Comparison of ENCODE assay signal across 8 cellular contexts in genomic region chr12:113103756-113104450, GRCh38. TPM values are rescaled to one million over a fixed set of nuclear protein-coding genes. Genes with fewer than 3 reads are reported as not detected.
A peak's percentile ranks its signal among the peaks of the same experiment; 100 is the strongest.
DNase-seq lines count a peak whose midpoint lies in the region; ATAC-seq and TF ChIP-seq lines count a peak whose summit lies in the region.

No MANE protein-coding gene starts in this region.

- intact Hi-C loops in right lobe of liver (cut with DNase I): no loop called here
- intact Hi-C loops in stomach (cut with DNase I; ENCODE audit: low total_unique reads): no loop called here
- intact Hi-C loops in vagina (cut with DNase I): no loop called here

- TF ChIP-seq POLR2A in right lobe of liver (IDR thresholded peaks at IDR 0.05) (no peak), stomach (IDR thresholded peaks at IDR 0.05) (no peak), vagina (IDR thresholded peaks at IDR 0.05) (no peak)

- TF ChIP-seq EP300 in stomach (IDR thresholded peaks at IDR 0.05): no peak

- 20% methylated on average over 3 of the region's 43 CpGs for WGBS in right lobe of liver (ENCODE audit: insufficient coverage, low coverage, low lambda C conversion rate, missing lambda C conversion rate)
- WGBS in stomach, 5 donors: 8 to 22% (median 15%) methylated on average over 27 to 43 of the region's 43 CpGs

- H3K27me3 ChIP-seq in right lobe of liver: no peaks in the 10 kb centered on the region
- peaks cover 0 to 51% (median 6%) of the 10 kb centered on the region in 3 donors for H3K27me3 ChIP-seq in stomach
- no peaks in the 10 kb centered on the region for H3K27me3 ChIP-seq in vagina

- H3K4me1 ChIP-seq in right lobe of liver (peaks cover 0 to under 1% (median 0%) of the 10 kb centered on the region in 4 donors), stomach (peaks cover 0 to 9% (median 7%) of the 10 kb centered on the region in 4 donors), vagina (peaks cover 6% of the 10 kb centered on the region)

- H3K27ac ChIP-seq in right lobe of liver (no peak overlapping the region), stomach (no peak overlapping the region), vagina (no peak overlapping the region)

- H3K9me3 ChIP-seq in right lobe of liver: no peaks in the 10 kb centered on the region
- H3K9me3 ChIP-seq in stomach: no peaks in the 10 kb centered on the region
- no peaks in the 10 kb centered on the region for H3K9me3 ChIP-seq in vagina

- DNase-seq in DMS 273 (lab: John Stamatoyannopoulos, UW; ENCODE audit: unreplicated experiment) (peak; percentile 35), DMS 273 treated with DMSO at 0.1 percent for 48 hours (lab: John Stamatoyannopoulos, UW) (no peak), right lobe of liver (no peak), stomach (peak; percentile 36), vagina (ENCODE audit: extremely low spot score in 2 of 2) (no peak)
- peak; percentile 87 for DNase-seq in activated effector memory CD4-positive, alpha-beta T cell treated with anti-CD3 and anti-CD28 coated beads, Interleukin-2, amount 50 U/mL, for 16 hours

- H3K36me3 ChIP-seq in right lobe of liver: no peaks in the 10 kb centered on the region
- H3K36me3 ChIP-seq in stomach: peaks cover 0 to 13% (median 2%) of the 10 kb centered on the region in 4 donors
- no peaks in the 10 kb centered on the region for H3K36me3 ChIP-seq in vagina

- H3K4me3 ChIP-seq in right lobe of liver: no peak overlapping the region
- H3K4me3 ChIP-seq in stomach: peak overlapping the region; percentile 19 to 23 (median 21)
- no peak overlapping the region for H3K4me3 ChIP-seq in vagina

- TF ChIP-seq CTCF in right lobe of liver (IDR thresholded peaks at IDR 0.05): no peak
- TF ChIP-seq CTCF in stomach (IDR thresholded peaks at IDR 0.05): no peak
- TF ChIP-seq CTCF in vagina (IDR thresholded peaks at IDR 0.05): no peak

- peak; percentile 47 to 63 (median 60) for ATAC-seq in right lobe of liver
- no peak for ATAC-seq in GM21786 (IDR thresholded peaks at IDR 0.05; ENCODE audit: unreplicated experiment)
- ATAC-seq in HG03442 (IDR thresholded peaks at IDR 0.05; ENCODE audit: unreplicated experiment): no peak

RNA-seq across cellular contexts. Expression of gene RASAL1, which starts 31.7 kb away (rescaled TPM):
- under 1 TPM in 4 of 6 experiments, not detected in 2; 0.10 to 0.24 (median 0.15) TPM for total RNA-seq in right lobe of liver
- 10 to 100 TPM in 3 of 5 donors, 1 to 10 TPM in 2; 8.8 to 62.0 (median 47.3) TPM for total RNA-seq in stomach
- polyA plus RNA-seq in stomach: 10 to 100 TPM in 2 of 3 donors, 1 to 10 TPM in 1; 3.0 to 28.9 (median 18.8) TPM
- 11.0 TPM for total RNA-seq in vagina

RNA-seq across cellular contexts. Expression of gene CFAP73, which starts 45.6 kb away (rescaled TPM):
- total RNA-seq in right lobe of liver (under 1 TPM in 1 of 6 experiments, not detected in 5; 0.15 TPM), stomach (1 to 10 TPM in 1 of 5 donors, not detected in 4; 5.7 TPM), vagina (not detected)
- 1 to 10 TPM in 1 of 3 donors, under 1 TPM in 2; 0.44 to 2.6 (median 0.70) TPM for polyA plus RNA-seq in stomach

RNA-seq across cellular contexts. Expression of gene DTX1, which starts 47.4 kb away (rescaled TPM):
- 10 to 100 TPM in 5 of 6 experiments, 1 to 10 TPM in 1; 1.4 to 51.2 (median 20.0) TPM for total RNA-seq in right lobe of liver
- 1 to 10 TPM in 4 of 5 donors, under 1 TPM in 1; 0.43 to 6.2 (median 2.7) TPM for total RNA-seq in stomach
- 1 to 10 TPM; 1.0 to 1.5 (median 1.1) TPM for polyA plus RNA-seq in stomach
- 8.3 TPM for total RNA-seq in vagina

Comparison
In these comparisons a context has a peak if more than half of its experiments do, and no peak if none do; other contexts are left out.
1. DNase-seq: peak in DMS 273 (single experiment), activated effector memory CD4-positive, alpha-beta T cell treated with anti-CD3 and anti-CD28 coated beads, Interleukin-2, amount 50 U/mL, for 16 hours (single experiment) and stomach (single experiment); none in DMS 273 treated with DMSO at 0.1 percent for 48 hours (single experiment), right lobe of liver (0 of 3) and vagina (0 of 2).
2. ATAC-seq: peak in right lobe of liver (4 of 4); none in GM21786 (single experiment) and HG03442 (single experiment).
3. H3K4me3 ChIP-seq: peak in stomach (4 of 4); none in right lobe of liver (0 of 3) and vagina (0 of 2).